Comparison of ENCODE assay signal across 9 cellular contexts in genomic region chr20:37525810-37526209, GRCh38. TPM values are rescaled to one million over a fixed set of nuclear protein-coding genes. Genes with fewer than 3 reads are reported as not detected.
DNase-seq lines count a peak whose midpoint lies in the region; ATAC-seq and TF ChIP-seq lines count a peak whose summit lies in the region.
"Had no signal": no experiment of that assay in that cellular context is flagged by ENCODE, and none has a peak within 500 bp of the region (broad histone marks: within the 10 kb centered on the region; RNA-seq: fewer than 3 reads in every experiment).

No MANE protein-coding gene starts in this region.

- WGBS in heart left ventricle, 4 donors = 17 to 38% (median 22%) methylated on average over 5 of the region's 5 CpGs
- WGBS in mesendoderm (ENCODE audit: extremely low coverage, insufficient coverage, low lambda C conversion rate) = no CpG with 5 or more reads among the region's 5 CpGs
- 41% methylated on average over 5 of the region's 5 CpGs for WGBS in urinary bladder

- no peak for DNase-seq in heart left ventricle
- no peak for DNase-seq in cardiac septum (ENCODE audit: low spot score)
- DNase-seq in mesendoderm = no peak
- no peak for DNase-seq in NCI-H1930 (lab: John Stamatoyannopoulos, UW)
- DNase-seq: NCI-H524 treated with DMSO at 0.1 percent for 48 hours had no signal

- peaks cover 0 to 4% (median 0%) of the 10 kb centered on the region in 9 donors for H3K36me3 ChIP-seq in heart left ventricle
- no peaks in the 10 kb centered on the region for H3K36me3 ChIP-seq in mesendoderm (ENCODE audit: control insufficient read depth, insufficient read depth, low read length)
- H3K36me3 ChIP-seq in urinary bladder (ENCODE audit: insufficient read depth) = no peaks in the 10 kb centered on the region

- no peaks in the 10 kb centered on the region for H3K9me3 ChIP-seq in heart left ventricle

- no peak for ATAC-seq in heart left ventricle
- ATAC-seq in HG03025 (IDR thresholded peaks at IDR 0.05; ENCODE audit: low FRiP score, unreplicated experiment) = no peak
- ATAC-seq in GM21576 (IDR thresholded peaks at IDR 0.05; ENCODE audit: unreplicated experiment) = no peak

- H2AK5ac ChIP-seq in mesendoderm (ENCODE audit: low read length) = peak overlapping the region; percentile 3

- peak overlapping the region; percentile 86 to 100 (median 92) for H3K4me3 Mint-ChIP-seq in brain

- peaks cover 58% of the 10 kb centered on the region for H3K79me2 ChIP-seq in mesendoderm (ENCODE audit: control insufficient read depth, insufficient read depth, low read length)

- H3K9ac ChIP-seq in mesendoderm (ENCODE audit: low read length) = peak overlapping the region; percentile 68

- H3K79me1 ChIP-seq in mesendoderm (ENCODE audit: low read length) = peaks cover 27% of the 10 kb centered on the region

- no peak overlapping the region for H4K5ac ChIP-seq in mesendoderm (ENCODE audit: low read length)

- H3K18ac ChIP-seq in mesendoderm (ENCODE audit: low read length) = peak overlapping the region; percentile 25

- intact Hi-C loops in heart left ventricle (cut with DNase I) = loop anchor here in 3 of 10 donors (5.0 to 10.0 kb wide), 3 partner anchors 121 to 334 kb away; partner anchors contain the start of gene MANBAL (in 1 of the 3)
- intact Hi-C loops in cardiac septum (cut with DNase I) = loop anchor here (5.0 kb wide), 2 partner anchors 139 to 239 kb away; partner anchors contain the start of gene MANBAL

- peaks cover 22% of the 10 kb centered on the region for H3K27me3 Mint-ChIP-seq in brain

- peaks cover 57% of the 10 kb centered on the region for H3K36me3 Mint-ChIP-seq in brain

- H3K27ac Mint-ChIP-seq in brain = peak overlapping the region in 4 of 5 experiments; percentile 82 to 100 (median 100)

- peak overlapping the region in 10 of 12 donors; percentile 54 to 99 (median 98) for H3K27ac ChIP-seq in heart left ventricle
- peak overlapping the region; percentile 47 for H3K27ac ChIP-seq in mesendoderm (ENCODE audit: low read depth, low read length)
- H3K27ac ChIP-seq in urinary bladder (ENCODE audit: low read depth) = peak overlapping the region; percentile 25

- peak overlapping the region; percentile 83 for H3K56ac ChIP-seq in mesendoderm (ENCODE audit: low read length)

- no peak for TF ChIP-seq POLR2A in heart left ventricle (IDR thresholded peaks at IDR 0.05)

- H3K27me3 ChIP-seq in heart left ventricle (no peaks in the 10 kb centered on the region), mesendoderm (ENCODE audit: insufficient read depth, low read length, poor library complexity) (no peaks in the 10 kb centered on the region)

- H4K8ac ChIP-seq in mesendoderm (ENCODE audit: low read depth, low read length) = no peak overlapping the region

- H3K4me1 ChIP-seq in heart left ventricle (peaks cover 3 to 68% (median 49%) of the 10 kb centered on the region in 12 donors), mesendoderm (ENCODE audit: control insufficient read depth, low read depth, low read length) (peaks cover 8% of the 10 kb centered on the region), urinary bladder (ENCODE audit: insufficient read depth) (no peaks in the 10 kb centered on the region)

- H3K9me3 Mint-ChIP-seq in brain = peaks cover under 1 to 31% (median 10%) of the 10 kb centered on the region in 5 experiments

- TF ChIP-seq CTCF in heart left ventricle (IDR thresholded peaks at IDR 0.05) (no peak), brain (conservative IDR thresholded peaks at IDR 0.05) (no peak)

- no peak overlapping the region for H2BK15ac ChIP-seq in mesendoderm (replicated peaks; ENCODE audit: low read depth)

- H3K4me3 ChIP-seq in heart left ventricle (peak overlapping the region in 9 of 12 donors; percentile 76 to 100 (median 99)), mesendoderm (ENCODE audit: low read length) (no peak overlapping the region), urinary bladder (ENCODE audit: low read depth, low read length) (no peak overlapping the region)

- H3K4ac ChIP-seq in mesendoderm (ENCODE audit: low read depth, low read length) = no peak overlapping the region

- H2BK5ac ChIP-seq in mesendoderm (ENCODE audit: low read length) = peak overlapping the region; percentile 56

- no peak overlapping the region for H2BK120ac ChIP-seq in mesendoderm (ENCODE audit: low read depth, low read length)

- H3K23ac ChIP-seq in mesendoderm (ENCODE audit: low read length) = no peak overlapping the region

- peak overlapping the region; percentile 65 for H3K4me2 ChIP-seq in mesendoderm (ENCODE audit: low read length)

- H3K4me1 Mint-ChIP-seq in brain = peaks cover 60% of the 10 kb centered on the region

RNA-seq across cellular contexts. Expression of gene BLCAP, which starts 1.9 kb away (rescaled TPM):
- total RNA-seq in heart left ventricle (10 to 100 TPM; 67.1 to 95.8 (median 81.7) TPM), cardiac septum (89.3 TPM), urinary bladder (82.5 TPM)
- polyA plus RNA-seq in heart left ventricle (10 to 100 TPM; 66.7 to 99.5 TPM), brain (ENCODE audit: insufficient read depth, low read depth, low replicate concordance) (201 TPM), urinary bladder (94.0 TPM)
- 40.6 TPM for polyA plus RNA-seq in mesendoderm (2013, experiment 1 of 2)
- polyA plus RNA-seq in mesendoderm (2013, experiment 2 of 2) = 39.4 TPM

RNA-seq across cellular contexts. Expression of gene NNAT, which starts 4.8 kb away (rescaled TPM):
- total RNA-seq in heart left ventricle (1 to 10 TPM in 1 of 9 donors, under 1 TPM in 3, not detected in 5; 0.24 to 4.6 (median 0.57) TPM), cardiac septum (not detected), urinary bladder (31.4 TPM)
- polyA plus RNA-seq in heart left ventricle (1 to 10 TPM in 1 of 2 donors, under 1 TPM in 1; 0.23 to 1.1 TPM), brain (ENCODE audit: insufficient read depth, low read depth, low replicate concordance) (26.3 TPM), urinary bladder (61.2 TPM)
- 32.8 TPM for polyA plus RNA-seq in mesendoderm (2013, experiment 1 of 2)
- 33.5 TPM for polyA plus RNA-seq in mesendoderm (2013, experiment 2 of 2)

Comparison
In these comparisons a context has a peak if more than half of its experiments do, and no peak if none do; other contexts are left out.
1. H3K27ac ChIP-seq: peak in every context shown above with its lines; median percentile 98 in heart left ventricle; 47 in mesendoderm; 25 in urinary bladder.
2. H3K4me3 ChIP-seq: peak in heart left ventricle (9 of 12); none in mesendoderm (single experiment) and urinary bladder (single experiment).